ENCODE assay signal across 18 cellular contexts in the genomic region with DNA sequence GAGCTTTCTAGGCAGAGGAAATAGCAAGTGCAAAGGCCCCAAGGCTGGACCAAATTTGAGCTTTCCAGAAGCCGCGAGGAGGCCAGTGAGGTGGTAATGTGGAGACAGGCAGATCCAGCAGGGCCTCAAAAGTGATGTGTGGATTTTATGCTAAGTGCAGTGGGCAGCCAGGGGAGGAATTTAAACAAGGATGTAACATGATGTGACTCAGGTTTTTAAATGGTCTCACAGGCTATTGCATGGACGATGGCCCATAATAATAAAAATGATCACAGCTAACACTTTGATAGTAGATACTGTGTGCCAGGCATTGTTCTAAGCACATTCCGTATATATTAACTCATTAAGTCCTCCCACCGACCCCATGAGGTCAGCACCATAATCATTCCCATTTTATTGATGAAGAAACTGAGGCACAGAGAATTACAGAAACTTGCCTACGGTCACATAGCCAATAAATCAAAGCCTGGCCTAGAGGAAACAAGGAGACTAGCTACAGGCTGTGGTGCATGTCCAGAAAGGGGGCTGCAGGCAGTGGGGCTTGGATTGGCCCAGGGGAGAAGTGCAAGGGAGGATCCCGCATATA. TPM values are rescaled to one million over a fixed set of nuclear protein-coding genes. Genes with fewer than 3 reads are reported as not detected.
A peak's percentile ranks its signal among the peaks of the same experiment; 100 is the strongest.
DNase-seq lines count a peak whose midpoint lies in the region; ATAC-seq and TF ChIP-seq lines count a peak whose summit lies in the region.
"Had no signal": no experiment of that assay in that cellular context is flagged by ENCODE, and none has a peak within 500 bp of the region (broad histone marks: within the 10 kb centered on the region; RNA-seq: fewer than 3 reads in every experiment).

No MANE protein-coding gene starts in this region.

- H3K36me3 Mint-ChIP-seq in T-cell: no peaks in the 10 kb centered on the region
- H3K36me3 Mint-ChIP-seq: naive thymus-derived CD8-positive, alpha-beta T cell had no signal

- no peak overlapping the region for H3K27ac Mint-ChIP-seq in T-cell
- H3K27ac Mint-ChIP-seq: CD4-positive, alpha-beta T cell had no signal

- POLR2A ChIA-PET in A673 (lab: Charles Lee; ENCODE audit: low non-redundant PET) (no interaction called here), T-cell (lab: Charles Lee) (no interaction called here)

- no TSS peak for BruUV-seq in A673 (replicated peaks; lab: Mats Ljungman, UMichigan)

- DNase-seq in A673 (ENCODE audit: low spot score) (no peak), HT1080 (ENCODE audit: low read depth) (peak; percentile 43), astrocyte of the hippocampus (ENCODE audit: low read depth, low spot score) (peak; percentile 17), left kidney (ENCODE audit: low read depth, low spot score) (peak; percentile 36), T-cell (no peak), dedifferentiated amniotic fluid mesenchymal stem cell (ENCODE audit: extremely low spot score) (no peak), HUDEP-2 (lab: John Stamatoyannopoulos, UW; ENCODE audit: unreplicated experiment in 76 of 76) (no peak)
- DNase-seq: activated CD4-positive, alpha-beta T cell treated with anti-CD3 and anti-CD28 coated beads for 4 hours; activated CD8-positive, alpha-beta memory T cell treated with anti-CD3 and anti-CD28 coated beads, Interleukin-2, amount 50 U/mL, for 48 hours; CD4-positive, alpha-beta T cell; Kasumi-1; naive thymus-derived CD8-positive, alpha-beta T cell; NCI-H1105; psoas muscle; Right ventricle myocardium superior; stimulated activated CD4-positive, alpha-beta T cell treated with anti-CD3 and anti-CD28 coated beads, Interleukin-4, amount 100 ng/mL, for 1 hour had no signal

- no peaks in the 10 kb centered on the region for H3K27me3 ChIP-seq in A673 (replicated peaks; ENCODE audit: insufficient read depth, low read depth, low read length, poor library complexity)

- no peak for TF ChIP-seq CTCF in A673 (conservative IDR thresholded peaks at IDR 0.05; ENCODE audit: low read depth, low read length)

- no peak overlapping the region for H3K4me3 Mint-ChIP-seq in T-cell
- H3K4me3 Mint-ChIP-seq: CD4-positive, alpha-beta T cell; naive thymus-derived CD8-positive, alpha-beta T cell had no signal

- H3K9me3 Mint-ChIP-seq in T-cell: no peaks in the 10 kb centered on the region
- H3K9me3 Mint-ChIP-seq: CD4-positive, alpha-beta T cell; naive thymus-derived CD8-positive, alpha-beta T cell had no signal

- peak overlapping the region; percentile 57 for H3K27ac ChIP-seq in A673 (ENCODE audit: low read depth, low read length, poor library complexity, severe bottlenecking)
- H3K27ac ChIP-seq: psoas muscle had no signal

- H3K9me3 ChIP-seq in A673 (ENCODE audit: low read depth, low read length, poor library complexity, severe bottlenecking): no peaks in the 10 kb centered on the region
- H3K9me3 ChIP-seq: psoas muscle had no signal

- H3K27me3 Mint-ChIP-seq in T-cell: peaks cover 0 to 4% of the 10 kb centered on the region in 2 donors
- H3K27me3 Mint-ChIP-seq: naive thymus-derived CD8-positive, alpha-beta T cell had no signal

- intact Hi-C loops in A673 (cut with micrococcal nuclease; ENCODE audit: unreplicated experiment): no loop called here

- ATAC-seq in T-cell (replicated peaks in 1 of 4) (no peak), GM19395 (IDR thresholded peaks at IDR 0.05; ENCODE audit: unreplicated experiment) (no peak)
- ATAC-seq: naive thymus-derived CD8-positive, alpha-beta T cell; psoas muscle had no signal

- no peaks in the 10 kb centered on the region for H3K36me3 ChIP-seq in A673 (ENCODE audit: insufficient read depth, low read length, poor library complexity, severe bottlenecking)

- H3K4me3 ChIP-seq in A673 (ENCODE audit: low read depth, low read length, poor library complexity, severe bottlenecking): no peak overlapping the region
- H3K4me3 ChIP-seq: psoas muscle, smooth muscle cell had no signal

- CTCF ChIA-PET in A673 (lab: Charles Lee) (no interaction called here), T-cell (lab: Charles Lee) (interaction anchor here in 1 of 2 donors (0.7 kb wide), 1 partner anchor 17 kb away, joined by 3 read pairs; no protein-coding TSS in a partner anchor)

- H3K4me1 ChIP-seq in A673 (ENCODE audit: insufficient read depth, low read length, poor library complexity, severe bottlenecking): peaks cover 48% of the 10 kb centered on the region
- H3K4me1 ChIP-seq: psoas muscle had no signal

- H3K4me1 Mint-ChIP-seq in T-cell: peaks cover 0 to 16% (median 4%) of the 10 kb centered on the region in 3 donors

RNA-seq across cellular contexts. Expression of a gene that starts 18.0 kb away (rescaled TPM):
- total RNA-seq in A673 (2021) (145 and 174 TPM in 2 replicates), T-cell (100 to 1,000 TPM in 4 of 5 donors, 10 to 100 TPM in 1; 99.2 to 181 (median 137) TPM)
- total RNA-seq in HT1080 (2014; rRNA removed; shearing (Covaris generic)): 32.6 and 36.3 TPM in 2 replicates
- polyA plus RNA-seq in HT1080 (2015; cell fraction: cytosol; rRNA removed): 24.7 TPM in 2 replicates
- 21.9 and 25.8 TPM in 2 replicates for polyA plus RNA-seq in HT1080 (2015; cell fraction: nucleus; rRNA removed)

Comparison
In these comparisons a context has a peak if more than half of its experiments do, and no peak if none do; other contexts are left out.
1. DNase-seq: peak in HT1080 (single experiment), astrocyte of the hippocampus (single experiment) and left kidney (single experiment); none in A673 (single experiment), T-cell (0 of 34), dedifferentiated amniotic fluid mesenchymal stem cell (single experiment) and HUDEP-2 (0 of 76).